Comparison of ENCODE assay signal across 8 cellular contexts in genomic region chr3:118628704-118629341, GRCh38.
DNase-seq lines count a peak whose midpoint lies in the region; ATAC-seq and TF ChIP-seq lines count a peak whose summit lies in the region.

No MANE protein-coding gene starts in this region.

- peak; percentile 94 for ATAC-seq in GM21515 (IDR thresholded peaks at IDR 0.05; ENCODE audit: unreplicated experiment)
- ATAC-seq in HG03575 (IDR thresholded peaks at IDR 0.05; ENCODE audit: extremely low read depth, insufficient number of reproducible peaks, low FRiP score, unreplicated experiment) = peak; percentile 92

- DNase-seq in DMS79 treated with DMSO at 0.1 percent for 48 hours (lab: John Stamatoyannopoulos, UW) (peak; percentile 31), DMS79 (lab: John Stamatoyannopoulos, UW) (no peak), NCI-H748 (lab: John Stamatoyannopoulos, UW; ENCODE audit: unreplicated experiment) (peak; percentile 65), astrocyte of the spinal cord (ENCODE audit: low read depth, low spot score) (peak; percentile 57), iPS DF 4.7 (ENCODE audit: extremely low read depth, low spot score) (peak; percentile 82)
- peak; percentile 12 for DNase-seq in stimulated activated CD4-positive, alpha-beta T cell treated with anti-CD3 and anti-CD28 coated beads, Interleukin-1b, Interleukin-23, amount 100 ng/mL, for 48 hours

- in situ Hi-C loops in astrocyte of the spinal cord (cut with HindIII; ENCODE audit: low sequenced_read_pairs) = no loop called here

- TF ChIP-seq CTCF in astrocyte of the spinal cord (IDR thresholded peaks at IDR 0.05; ENCODE audit: low read depth, low read length) = peak; percentile 78

- H3K4me3 ChIP-seq in astrocyte of the spinal cord (ENCODE audit: low read depth, low read length) = no peak overlapping the region
